Comparison of ENCODE assay signal across 2 cellular contexts in genomic region chr1:16149146-16149545, GRCh38.
TF ChIP-seq lines count a peak whose summit lies in the region.

No MANE protein-coding gene starts in this region.

TF ChIP-seq in A549, 52 proteins besides CTCF, POLR2A, EP300 and RAD21:
- TF ChIP-seq KDM1A (IDR thresholded peaks at IDR 0.05; ENCODE audit: low read depth): 0 out of 2 replicates have a peak, but pooled peaks have one; percentile 18
- TF ChIP-seq HOXB5 (CRISPR knock-in tag; IDR thresholded peaks at IDR 0.05): no peak
- TF ChIP-seq NFE2L2 (conservative IDR thresholded peaks at IDR 0.05; ENCODE audit: low read length): no peak
- TF ChIP-seq MAX (IDR thresholded peaks at IDR 0.05): 0 out of 2 replicates have a peak, but pooled peaks have one; percentile 13
TF ChIP-seq in A549: peak in this region for 2.

TF ChIP-seq in H1, 55 proteins besides CTCF, POLR2A, EP300 and RAD21:
- TF ChIP-seq POLR2AphosphoS5 (IDR thresholded peaks at IDR 0.05; ENCODE audit: low read depth, low read length): 0 out of 2 replicates have a peak, but pooled peaks have one; percentile 13
- no peak for TF ChIP-seq SP2 (IDR thresholded peaks at IDR 0.05; ENCODE audit: low read length)
